Comparison of ENCODE assay signal across 18 cellular contexts in genomic region chr5:1481999-1482381, GRCh38. TPM values are rescaled to one million over a fixed set of nuclear protein-coding genes. Genes with fewer than 3 reads are reported as not detected.
DNase-seq lines count a peak whose midpoint lies in the region; ATAC-seq and TF ChIP-seq lines count a peak whose summit lies in the region.
"Had no signal": no experiment of that assay in that cellular context is flagged by ENCODE, and none has a peak within 500 bp of the region (broad histone marks: within the 10 kb centered on the region; RNA-seq: fewer than 3 reads in every experiment).

No MANE protein-coding gene starts in this region.

- H3K4me3 ChIP-seq in DOHH2 (ENCODE audit: low read length) (no peak overlapping the region), spleen (peak overlapping the region in 1 of 8 donors; percentile 58), prostate gland (no peak overlapping the region)

- H3K4me1 Mint-ChIP-seq in IgD-negative memory B cell (peaks cover 46 to 50% (median 49%) of the 10 kb centered on the region in 3 donors), activated B cell treated with CpG ODN at 0.5 μM for 24 hours (peaks cover 84% of the 10 kb centered on the region)

- CTCF ChIA-PET in activated B cell treated with CpG ODN at 0.5 μM for 24 hours (lab: Charles Lee): interaction anchor here (0.8 to 9.7 kb wide), 3 partner anchors 11 to 21 kb away, joined by 3 to 76 read pairs (median 3); no protein-coding TSS in a partner anchor

- DNase-seq in activated B cell treated with CpG ODN at 0.5 μM for 24 hours (no peak), spleen (no peak), prostate gland (ENCODE audit: low spot score) (no peak), NCI-H748 treated with DMSO at 0.1 percent for 48 hours (lab: John Stamatoyannopoulos, UW) (no peak)
- DNase-seq: BE2C, KBM-7, NCI-H1092, NCI-H2107, NCI-H226, NCI-H526 treated with DMSO at 0.1 percent for 48 hours, SHP77 treated with DMSO at 0.1 percent for 48 hours had no signal

- TF ChIP-seq POLR2A in spleen (IDR thresholded peaks at IDR 0.05) (no peak), prostate gland (IDR thresholded peaks at IDR 0.05) (no peak)

- peak overlapping the region; percentile 37 for H3K27ac ChIP-seq in DOHH2 (ENCODE audit: low read depth, low read length)
- peak overlapping the region in 7 of 8 donors; percentile 80 to 96 (median 84) for H3K27ac ChIP-seq in spleen
- H3K27ac ChIP-seq in prostate gland: no peak overlapping the region

- 66 to 84% (median 72%) methylated on average over 6 to 11 of the region's 11 CpGs for WGBS in spleen, 5 donors
- WGBS in prostate gland: 89% methylated on average over 11 of the region's 11 CpGs

- peaks cover 4% of the 10 kb centered on the region for H3K79me2 ChIP-seq in DOHH2 (ENCODE audit: control insufficient read depth, low read length)

- H3K9me2 ChIP-seq in DOHH2 (replicated peaks; ENCODE audit: control insufficient read depth, low read length): no peaks in the 10 kb centered on the region

- H3K27me3 Mint-ChIP-seq in IgD-negative memory B cell (no peaks in the 10 kb centered on the region), activated B cell treated with CpG ODN at 0.5 μM for 24 hours (no peaks in the 10 kb centered on the region)

- H3K27me3 ChIP-seq in DOHH2 (ENCODE audit: control insufficient read depth, low read length): no peaks in the 10 kb centered on the region
- no peaks in the 10 kb centered on the region for H3K27me3 ChIP-seq in spleen (replicated peaks in 1 of 7)
- H3K27me3 ChIP-seq in prostate gland (replicated peaks; ENCODE audit: insufficient read depth): no peaks in the 10 kb centered on the region
- H3K27me3 ChIP-seq: BE2C had no signal

- H3K4me1 ChIP-seq in DOHH2 (ENCODE audit: control insufficient read depth, low read length) (peaks cover 64% of the 10 kb centered on the region), spleen (peaks cover 29 to 95% (median 77%) of the 10 kb centered on the region in 6 donors), prostate gland (replicated peaks) (no peaks in the 10 kb centered on the region)
- H3K4me1 ChIP-seq: BE2C had no signal

- H3K36me3 ChIP-seq in DOHH2 (ENCODE audit: control insufficient read depth, low read length) (peaks cover 61% of the 10 kb centered on the region), spleen (peaks cover under 1 to 89% (median 58%) of the 10 kb centered on the region in 6 donors), prostate gland (peaks cover 0 to 10% of the 10 kb centered on the region in 2 donors)

- no peak for ATAC-seq in activated B cell treated with CpG ODN at 0.5 μM for 24 hours (ENCODE audit: low read depth)
- no peak for ATAC-seq in GM21825 (IDR thresholded peaks at IDR 0.05; ENCODE audit: unreplicated experiment)
- ATAC-seq: HCT116, Panc1 had no signal

- no peaks in the 10 kb centered on the region for H3K9me3 ChIP-seq in DOHH2 (ENCODE audit: control insufficient read depth, insufficient read depth, low read length)
- H3K9me3 ChIP-seq in spleen: no peaks in the 10 kb centered on the region
- H3K9me3 ChIP-seq in prostate gland: no peaks in the 10 kb centered on the region
- H3K9me3 ChIP-seq: BE2C had no signal

- POLR2A ChIA-PET in activated B cell treated with CpG ODN at 0.5 μM for 24 hours (lab: Charles Lee): interaction anchor here (1.2 to 16.5 kb wide), 7 partner anchors 9 to 55 kb away, joined by 3 to 941 read pairs (median 65); partner anchors contain the start of gene LPCAT1

- H3F3A ChIP-seq in DOHH2 (ENCODE audit: control insufficient read depth, insufficient read depth): no peaks in the 10 kb centered on the region

- H3K9me3 Mint-ChIP-seq in IgD-negative memory B cell (no peaks in the 10 kb centered on the region), activated B cell treated with CpG ODN at 0.5 μM for 24 hours (no peaks in the 10 kb centered on the region)

- H3K36me3 Mint-ChIP-seq in IgD-negative memory B cell: peaks cover 7% of the 10 kb centered on the region
- peaks cover 77% of the 10 kb centered on the region for H3K36me3 Mint-ChIP-seq in activated B cell treated with CpG ODN at 0.5 μM for 24 hours (ENCODE audit: low read depth)

- peak overlapping the region; percentile 95 to 98 (median 96) for H3K27ac Mint-ChIP-seq in IgD-negative memory B cell
- H3K27ac Mint-ChIP-seq in activated B cell treated with CpG ODN at 0.5 μM for 24 hours: peak overlapping the region; percentile 92

- peak overlapping the region; percentile 70 to 92 (median 76) for H3K4me3 Mint-ChIP-seq in IgD-negative memory B cell
- H3K4me3 Mint-ChIP-seq in activated B cell treated with CpG ODN at 0.5 μM for 24 hours: peak overlapping the region; percentile 56

- H4K20me1 ChIP-seq in DOHH2 (ENCODE audit: control insufficient read depth, insufficient read depth, low read depth, low read length): no peaks in the 10 kb centered on the region

- TF ChIP-seq CTCF in DOHH2 (IDR thresholded peaks at IDR 0.05; ENCODE audit: low read depth, low read length, poor library complexity, severe bottlenecking) (no peak), activated B cell treated with CpG ODN at 0.5 μM for 24 hours (IDR thresholded peaks at IDR 0.05) (no peak), spleen (IDR thresholded peaks at IDR 0.05 in 8 of 11, conservative IDR thresholded peaks at IDR 0.05 in 3 of 11) (no peak), prostate gland (IDR thresholded peaks at IDR 0.05) (no peak)

- intact Hi-C loops in activated B cell treated with CpG ODN at 0.5 μM for 24 hours (cut with micrococcal nuclease) (loop anchor here (10.0 kb wide), 1 partner anchor 137 kb away; the partner anchor contains the start of gene CLPTM1L), spleen (cut with DNase I; ENCODE audit: low total_unique reads) (no loop called here), prostate gland (cut with DNase I) (no loop called here)

- peak overlapping the region; percentile 33; the same call in 1 of the 2 replicates for H3K4me2 ChIP-seq in DOHH2 (ENCODE audit: low read length)

RNA-seq across cellular contexts. Expression of gene SLC6A3, which starts 36.8 kb away (rescaled TPM):
- polyA plus RNA-seq in IgD-negative memory B cell (not detected), spleen (under 1 TPM; 0.02 to 0.06 (median 0.03) TPM)
- total RNA-seq in activated B cell treated with CpG ODN at 0.5 μM for 24 hours (1.4 and 2.0 TPM in 2 replicates), spleen (under 1 TPM in 3 of 7 donors, not detected in 4; 0.09 to 0.27 (median 0.18) TPM), prostate gland (1 to 10 TPM in 1 of 2 donors, not detected in 1; 4.6 TPM)
- total RNA-seq: Daoy, MCF 10A had no signal

RNA-seq across cellular contexts. Expression of gene LPCAT1, which starts 41.8 kb away (rescaled TPM):
- polyA plus RNA-seq in IgD-negative memory B cell (76.4 TPM), spleen (100 to 1,000 TPM in 1 of 3 donors, 10 to 100 TPM in 2; 52.2 to 123 (median 94.8) TPM)
- total RNA-seq in activated B cell treated with CpG ODN at 0.5 μM for 24 hours (246 and 269 TPM in 2 replicates), spleen (100 to 1,000 TPM; 126 to 322 (median 223) TPM), prostate gland (10 to 100 TPM; 22.6 to 23.9 TPM)

Comparison
In these comparisons a context has a peak if more than half of its experiments do, and no peak if none do; other contexts are left out.
1. H3K27ac ChIP-seq: peak in DOHH2 (single experiment) and spleen (7 of 8); none in prostate gland (0 of 2).